In the genomic region with DNA sequence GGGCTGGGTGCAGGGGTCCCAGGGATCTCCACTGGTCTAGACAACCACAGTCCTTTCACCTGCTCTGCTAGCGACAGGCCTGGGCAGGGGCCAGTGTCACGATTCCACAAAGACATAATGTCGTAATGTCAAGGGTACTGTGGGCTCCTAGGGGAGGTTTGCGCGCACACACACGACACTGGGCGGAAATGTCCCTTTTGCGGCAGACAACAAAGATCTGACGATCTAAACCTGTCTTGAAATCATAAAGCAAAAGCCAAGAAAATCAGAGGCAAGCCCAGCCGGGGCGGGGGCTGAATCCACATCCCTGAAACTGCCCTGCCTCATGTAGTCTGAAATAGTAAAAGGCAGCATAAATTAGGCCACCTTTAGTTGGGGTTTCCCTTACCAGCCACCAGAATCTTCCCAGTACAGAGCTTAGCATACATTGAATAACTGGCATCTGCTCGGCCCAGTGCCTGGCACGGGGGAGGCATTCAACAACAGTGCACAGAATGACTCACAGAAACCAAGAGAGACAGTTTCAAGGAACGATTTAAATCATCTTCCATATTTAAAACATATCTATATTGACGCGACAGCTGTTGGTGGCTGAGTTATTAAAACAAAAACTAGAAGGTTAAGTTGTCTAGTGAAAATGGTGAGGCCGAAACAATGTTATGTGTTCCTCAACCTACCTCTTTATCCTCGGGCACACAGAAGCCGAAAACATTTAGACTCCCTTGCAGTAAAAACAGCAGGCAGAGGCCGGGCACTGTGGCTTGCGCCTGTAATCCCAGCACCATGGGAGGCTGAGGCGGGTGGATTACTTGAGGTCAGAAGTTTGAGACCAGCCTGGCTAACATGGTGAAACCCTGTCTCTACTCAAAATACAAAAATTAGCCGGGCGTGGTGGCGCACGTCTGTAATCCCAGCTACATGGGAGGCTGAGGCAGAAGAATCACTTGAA, we compare ENCODE assay signal across 9 cellular contexts.
DNase-seq lines count a peak whose midpoint lies in the region; ATAC-seq, FAIRE-seq and TF ChIP-seq lines count a peak whose summit lies in the region.
"Had no signal": no experiment of that assay in that cellular context is flagged by ENCODE, and none has a peak within 500 bp of the region (broad histone marks: within the 10 kb centered on the region; RNA-seq: fewer than 3 reads in every experiment).

No MANE protein-coding gene starts in this region.

- H3K4me3 Mint-ChIP-seq in CD8-positive, alpha-beta T cell, result no peak overlapping the region
- H3K4me3 Mint-ChIP-seq: central memory CD8-positive, alpha-beta T cell had no signal

- H3K56ac ChIP-seq in mesendoderm (ENCODE audit: low read length), result no peak overlapping the region

- no peak overlapping the region for H2AK5ac ChIP-seq in mesendoderm (ENCODE audit: low read length)

- H4K8ac ChIP-seq in mesendoderm (ENCODE audit: low read depth, low read length), result no peak overlapping the region

- H3K4me2 ChIP-seq in mesendoderm (ENCODE audit: low read length), result no peak overlapping the region

- H2BK120ac ChIP-seq in mesendoderm (ENCODE audit: low read depth, low read length), result no peak overlapping the region

- H3K9me3 Mint-ChIP-seq in CD8-positive, alpha-beta T cell, result no peaks in the 10 kb centered on the region
- H3K9me3 Mint-ChIP-seq: central memory CD8-positive, alpha-beta T cell had no signal

- H3K36me3 Mint-ChIP-seq in CD8-positive, alpha-beta T cell, result no peaks in the 10 kb centered on the region

- ATAC-seq in GM19324 (IDR thresholded peaks at IDR 0.05; ENCODE audit: low FRiP score, unreplicated experiment) (peak; percentile 92), HG02870 (IDR thresholded peaks at IDR 0.05; ENCODE audit: unreplicated experiment) (peak; percentile 95), omental fat pad (ENCODE audit: low FRiP score) (no peak)
- no peak for ATAC-seq in CD8-positive, alpha-beta T cell

- no peaks in the 10 kb centered on the region for H3K36me3 ChIP-seq in CD8-positive, alpha-beta T cell (ENCODE audit: insufficient read depth, low read length)
- no peaks in the 10 kb centered on the region for H3K36me3 ChIP-seq in mesendoderm (ENCODE audit: control insufficient read depth, insufficient read depth, low read length)

- H3K27me3 Mint-ChIP-seq in CD8-positive, alpha-beta T cell (ENCODE audit: low read depth), result peaks cover 13% of the 10 kb centered on the region

- H3K4me1 Mint-ChIP-seq in CD8-positive, alpha-beta T cell (ENCODE audit: low read depth), result no peaks in the 10 kb centered on the region
- H3K4me1 Mint-ChIP-seq: central memory CD8-positive, alpha-beta T cell had no signal

- intact Hi-C loops in CD8-positive, alpha-beta T cell (cut with DNase I, micrococcal nuclease), result no loop called here

- H3K79me1 ChIP-seq in mesendoderm (ENCODE audit: low read length), result no peaks in the 10 kb centered on the region

- H3K23ac ChIP-seq in mesendoderm (ENCODE audit: low read length), result no peak overlapping the region

- H3K27ac Mint-ChIP-seq in CD8-positive, alpha-beta T cell, result no peak overlapping the region

- no peaks in the 10 kb centered on the region for H3K27me3 ChIP-seq in CD8-positive, alpha-beta T cell (ENCODE audit: insufficient read depth, low read length)
- no peaks in the 10 kb centered on the region for H3K27me3 ChIP-seq in mesendoderm (ENCODE audit: insufficient read depth, low read length, poor library complexity)

- POLR2A ChIA-PET in CD8-positive, alpha-beta T cell (lab: Charles Lee), result no interaction called here

- no peak overlapping the region for H3K4ac ChIP-seq in mesendoderm (ENCODE audit: low read depth, low read length)

- no peak overlapping the region for H2BK15ac ChIP-seq in mesendoderm (replicated peaks; ENCODE audit: low read depth)

- H3K79me2 ChIP-seq in mesendoderm (ENCODE audit: control insufficient read depth, insufficient read depth, low read length), result no peaks in the 10 kb centered on the region

- WGBS in mesendoderm (ENCODE audit: extremely low coverage, insufficient coverage, low lambda C conversion rate), result no CpG with 5 or more reads among the region's 26 CpGs

- no peak overlapping the region for H3K9ac ChIP-seq in mesendoderm (ENCODE audit: low read length)

- H4K5ac ChIP-seq in mesendoderm (ENCODE audit: low read length), result no peak overlapping the region

- no peak overlapping the region for H3K18ac ChIP-seq in mesendoderm (ENCODE audit: low read length)

- no peak for TF ChIP-seq CTCF in CD8-positive, alpha-beta T cell (IDR thresholded peaks at IDR 0.05)
- no peak for TF ChIP-seq CTCF in omental fat pad (IDR thresholded peaks at IDR 0.05)

- peak; percentile 1 for DNase-seq in activated CD4-positive, CD25-positive, alpha-beta regulatory T cell treated with anti-CD3 and anti-CD28 coated beads, Interleukin-2, amount 50 U/mL, for 16 hours (ENCODE audit: low read depth, low spot score)
- peak; percentile 24 to 56 (median 35) for DNase-seq in stimulated activated CD4-positive, alpha-beta T cell treated with anti-CD3 and anti-CD28 coated beads, Interleukin-12 subunit alpha, Interleukin-12 subunit beta, amount 100 ng/mL, for 48 hours (ENCODE audit: low read depth in 2 of 3, low spot score in 1 of 3)
- DNase-seq in CD8-positive, alpha-beta T cell, result no peak
- DNase-seq in mesendoderm (no peak), omental fat pad (ENCODE audit: low spot score) (no peak), urothelium cell line (ENCODE audit: low spot score) (no peak)

- no peaks in the 10 kb centered on the region for H3K4me1 ChIP-seq in CD8-positive, alpha-beta T cell (ENCODE audit: insufficient read depth, low read length)
- no peaks in the 10 kb centered on the region for H3K4me1 ChIP-seq in mesendoderm (ENCODE audit: control insufficient read depth, low read depth, low read length)

- H3K9me3 ChIP-seq in CD8-positive, alpha-beta T cell (ENCODE audit: low read length), result no peaks in the 10 kb centered on the region

- no peak for FAIRE-seq in urothelium cell line (lab: Jason Lieb, UNC)

- no peak overlapping the region for H3K27ac ChIP-seq in CD8-positive, alpha-beta T cell (ENCODE audit: low read depth, low read length)
- H3K27ac ChIP-seq in mesendoderm (ENCODE audit: low read depth, low read length), result no peak overlapping the region

- CTCF ChIA-PET in CD8-positive, alpha-beta T cell (lab: Charles Lee), result no interaction called here

- H3K4me3 ChIP-seq in CD8-positive, alpha-beta T cell (ENCODE audit: low read depth, low read length), result no peak overlapping the region
- H3K4me3 ChIP-seq in mesendoderm (ENCODE audit: low read length), result no peak overlapping the region

- no peak overlapping the region for H2BK5ac ChIP-seq in mesendoderm (ENCODE audit: low read length)

Comparison
In these comparisons a context has a peak if more than half of its experiments do, and no peak if none do; other contexts are left out.
1. ATAC-seq: peak in GM19324 (single experiment) and HG02870 (single experiment); none in CD8-positive, alpha-beta T cell (single experiment) and omental fat pad (single experiment).
2. DNase-seq: peak in activated CD4-positive, CD25-positive, alpha-beta regulatory T cell treated with anti-CD3 and anti-CD28 coated beads, Interleukin-2, amount 50 U/mL, for 16 hours (single experiment) and stimulated activated CD4-positive, alpha-beta T cell treated with anti-CD3 and anti-CD28 coated beads, Interleukin-12 subunit alpha, Interleukin-12 subunit beta, amount 100 ng/mL, for 48 hours (3 of 3); none in CD8-positive, alpha-beta T cell (0 of 7), mesendoderm (single experiment), omental fat pad (single experiment) and urothelium cell line (single experiment).